23 cellular contexts compared by ENCODE assay signal in genomic region chr4:168868856-168869201, GRCh38.
A peak's percentile ranks its signal among the peaks of the same experiment; 100 is the strongest.
DNase-seq lines count a peak whose midpoint lies in the region; ATAC-seq, FAIRE-seq and TF ChIP-seq lines count a peak whose summit lies in the region.
"Had no signal": no experiment of that assay in that cellular context is flagged by ENCODE, and none has a peak within 500 bp of the region (broad histone marks: within the 10 kb centered on the region; RNA-seq: fewer than 3 reads in every experiment).

No MANE protein-coding gene starts in this region.

- H3K27ac Mint-ChIP-seq in CD4-positive, alpha-beta T cell, result no peak overlapping the region
- H3K27ac Mint-ChIP-seq: activated naive CD8-positive, alpha-beta T cell treated with anti-CD3 and anti-CD28 coated beads, Interleukin-2, amount 50 U/mL, for 24 hours; CD14-positive monocyte; effector memory CD8-positive, alpha-beta T cell; memory B cell had no signal

- no peak for ATAC-seq in SK-N-SH treated with all-trans-retinoic acid at 6 μM for 48 hours
- ATAC-seq in CD4-positive, alpha-beta T cell (ENCODE audit: poor library complexity), result no peak
- ATAC-seq: activated naive CD8-positive, alpha-beta T cell treated with anti-CD3 and anti-CD28 coated beads, Interleukin-2, amount 50 U/mL, for 24 hours; effector memory CD8-positive, alpha-beta T cell; gastrocnemius medialis had no signal

- peaks cover 92% of the 10 kb centered on the region for H3K79me2 ChIP-seq in SK-N-SH (ENCODE audit: insufficient read depth)
- H3K79me2 ChIP-seq in mammary epithelial cell (ENCODE audit: insufficient read depth, low read length), result peaks cover 99% of the 10 kb centered on the region
- H3K79me2 ChIP-seq in keratinocyte (ENCODE audit: control insufficient read depth, insufficient read depth, low read length), result peaks cover 94% of the 10 kb centered on the region

- H3K9me3 Mint-ChIP-seq in CD4-positive, alpha-beta T cell, result no peaks in the 10 kb centered on the region
- H3K9me3 Mint-ChIP-seq: activated naive CD8-positive, alpha-beta T cell treated with anti-CD3 and anti-CD28 coated beads, Interleukin-2, amount 50 U/mL, for 24 hours; CD14-positive monocyte; effector memory CD8-positive, alpha-beta T cell; memory B cell; neural crest cell had no signal

- H3K27ac ChIP-seq in SK-N-SH (ENCODE audit: low read depth in 2 of 2, low read length in 1 of 2), result peak overlapping the region in 1 of 2 experiments; percentile 88; a peak in 3 of 4 replicates
- H3K27ac ChIP-seq in mammary epithelial cell (ENCODE audit: insufficient read depth, low read depth, low read length), result peak overlapping the region; percentile 80
- peak overlapping the region; percentile 80 for H3K27ac ChIP-seq in keratinocyte (ENCODE audit: control insufficient read depth, insufficient read depth, low read length)
- peak overlapping the region; percentile 47 for H3K27ac ChIP-seq in suprapubic skin
- no peak overlapping the region for H3K27ac ChIP-seq in CD4-positive, alpha-beta T cell (ENCODE audit: low read depth, low read length)
- H3K27ac ChIP-seq: 22Rv1 had no signal

- H3K4me1 ChIP-seq in SK-N-SH (ENCODE audit: control insufficient read depth in 1 of 2, insufficient read depth in 2 of 2, low read depth in 1 of 2, low read length in 1 of 2) (peaks cover 15 to 33% of the 10 kb centered on the region in 2 experiments; a peak in 3 of 4 replicates), mammary epithelial cell (ENCODE audit: insufficient read depth, low read length) (peaks cover 27% of the 10 kb centered on the region), keratinocyte (ENCODE audit: control insufficient read depth, extremely low read depth, insufficient read depth, low read length) (peaks cover 23% of the 10 kb centered on the region), suprapubic skin (peaks cover 16% of the 10 kb centered on the region)

- no peaks in the 10 kb centered on the region for H3K27me3 ChIP-seq in SK-N-SH (ENCODE audit: insufficient read depth)
- no peaks in the 10 kb centered on the region for H3K27me3 ChIP-seq in mammary epithelial cell (ENCODE audit: insufficient read depth, low read length)
- H3K27me3 ChIP-seq in keratinocyte (ENCODE audit: control insufficient read depth, extremely low read depth, insufficient read depth, low read length), result no peaks in the 10 kb centered on the region
- no peaks in the 10 kb centered on the region for H3K27me3 ChIP-seq in suprapubic skin
- no peaks in the 10 kb centered on the region for H3K27me3 ChIP-seq in CD4-positive, alpha-beta T cell (ENCODE audit: control insufficient read depth, insufficient read depth, low read length)
- H3K27me3 ChIP-seq: gastrocnemius medialis had no signal

- TF ChIP-seq POLR2A in suprapubic skin (IDR thresholded peaks at IDR 0.05), result no peak

- no peak for FAIRE-seq in keratinocyte (lab: Jason Lieb, UNC)

- no peak overlapping the region for H3K4me3 Mint-ChIP-seq in CD4-positive, alpha-beta T cell
- H3K4me3 Mint-ChIP-seq: activated naive CD8-positive, alpha-beta T cell treated with anti-CD3 and anti-CD28 coated beads, Interleukin-2, amount 50 U/mL, for 24 hours; CD14-positive monocyte; effector memory CD8-positive, alpha-beta T cell; memory B cell; neural crest cell had no signal

- TF ChIP-seq EP300 in SK-N-SH (IDR thresholded peaks at IDR 0.05; ENCODE audit: borderline replicate concordance in 1 of 2, low read depth in 1 of 2, low read length in 1 of 2) (no peak), suprapubic skin (IDR thresholded peaks at IDR 0.05) (no peak)

- no peaks in the 10 kb centered on the region for H3K4me1 Mint-ChIP-seq in CD4-positive, alpha-beta T cell (ENCODE audit: low read depth)
- H3K4me1 Mint-ChIP-seq: activated naive CD8-positive, alpha-beta T cell treated with anti-CD3 and anti-CD28 coated beads, Interleukin-2, amount 50 U/mL, for 24 hours; CD14-positive monocyte; memory B cell had no signal

- 93% methylated on average over 5 of the region's 5 CpGs for WGBS in SK-N-SH (ENCODE audit: low lambda C conversion rate)
- WGBS in mammary epithelial cell (ENCODE audit: low coverage, missing lambda C conversion rate), result 71% methylated on average over 5 of the region's 5 CpGs
- WGBS in suprapubic skin, result 55% methylated on average over 5 of the region's 5 CpGs

- peaks cover 12% of the 10 kb centered on the region for H3K27me3 Mint-ChIP-seq in CD4-positive, alpha-beta T cell

- CTCF ChIA-PET in SK-N-SH (lab: Yijun Ruan, JAX), result interaction anchor here (1.3 kb wide), 1 partner anchor 9 kb away, joined by 4 read pairs; no protein-coding TSS in a partner anchor
- CTCF ChIA-PET in mammary epithelial cell (lab: Charles Lee; ENCODE audit: low non-redundant PET), result no interaction called here
- CTCF ChIA-PET in CD4-positive, alpha-beta T cell (lab: Charles Lee), result no interaction called here

- H3F3A ChIP-seq in SK-N-SH (replicated peaks; ENCODE audit: insufficient read depth), result peaks cover 47% of the 10 kb centered on the region

- no TSS peak for BruUV-seq in mammary epithelial cell (replicated peaks; lab: Mats Ljungman, UMichigan)

- dilution Hi-C loops in mammary epithelial cell (cut with HindIII; ENCODE audit: low sequenced_read_pairs) (no loop called here), keratinocyte (cut with MboI; ENCODE audit: extremely low pct_ligation_motif_present, low sequenced_read_pairs) (no loop called here)

- intact Hi-C loops in mammary epithelial cell (cut with micrococcal nuclease), result no loop called here
- intact Hi-C loops in CD4-positive, alpha-beta T cell (cut with DNase I, micrococcal nuclease), result no loop called here

- no peak overlapping the region for H2AFZ ChIP-seq in SK-N-SH (ENCODE audit: low read depth)
- no peak overlapping the region for H2AFZ ChIP-seq in mammary epithelial cell (ENCODE audit: low read depth, low read length)
- H2AFZ ChIP-seq in keratinocyte (ENCODE audit: control insufficient read depth, low read length), result no peak overlapping the region

- no peak for TF ChIP-seq RAD21 in SK-N-SH (IDR thresholded peaks at IDR 0.05; ENCODE audit: low read length)

- H3K9me2 ChIP-seq in SK-N-SH, result no peaks in the 10 kb centered on the region

- no peaks in the 10 kb centered on the region for H3K9me3 ChIP-seq in SK-N-SH
- H3K9me3 ChIP-seq in mammary epithelial cell (replicated peaks; ENCODE audit: insufficient read depth, low read length), result no peaks in the 10 kb centered on the region
- H3K9me3 ChIP-seq in keratinocyte (ENCODE audit: control insufficient read depth, low read depth, low read length), result no peaks in the 10 kb centered on the region
- H3K9me3 ChIP-seq in suprapubic skin, result no peaks in the 10 kb centered on the region
- no peaks in the 10 kb centered on the region for H3K9me3 ChIP-seq in CD4-positive, alpha-beta T cell (ENCODE audit: control insufficient read depth, low read length)
- H3K9me3 ChIP-seq: gastrocnemius medialis, HAP-1 had no signal

- DNase-seq in SK-N-SH (no peak), mammary epithelial cell (no peak), keratinocyte (ENCODE audit: low read depth, low spot score) (no peak), suprapubic skin (ENCODE audit: low spot score in 2 of 2) (no peak), NCI-H1694 (lab: John Stamatoyannopoulos, UW) (no peak), kidney glomerular epithelial cell (lab: John Stamatoyannopoulos, UW) (no peak)
- DNase-seq in CD4-positive, alpha-beta T cell, result no peak
- DNase-seq: activated naive CD8-positive, alpha-beta T cell treated with anti-CD3 and anti-CD28 coated beads, Interleukin-2, amount 50 U/mL, for 24 hours; activated T-cell treated with anti-CD3 and anti-CD28 coated beads for 4 hours; DMS53; effector memory CD8-positive, alpha-beta T cell; gastrocnemius medialis; MM.1S; NCI-H1930; NCI-H524 treated with DMSO at 0.1 percent for 48 hours; OCI-M1; stimulated activated CD4-positive, alpha-beta T cell treated with anti-CD3 and anti-CD28 coated beads, Interleukin-2, amount 100 ng/mL, for 48 hours had no signal

- no peaks in the 10 kb centered on the region for H3K36me3 Mint-ChIP-seq in CD4-positive, alpha-beta T cell (ENCODE audit: low read depth)
- H3K36me3 Mint-ChIP-seq: CD14-positive monocyte, memory B cell had no signal

- H3K4me2 ChIP-seq in SK-N-SH (peak overlapping the region; percentile 5; the same call in 1 of the 2 replicates), mammary epithelial cell (ENCODE audit: insufficient read depth, low read depth, low read length) (peak overlapping the region; percentile 18), keratinocyte (ENCODE audit: control insufficient read depth, extremely low read depth, insufficient read depth, low read depth, low read length) (peak overlapping the region; percentile 56)

- H3K36me3 ChIP-seq in SK-N-SH (replicated peaks in 1 of 2; ENCODE audit: control insufficient read depth in 1 of 2, insufficient read depth in 2 of 2, low read length in 1 of 2) (peaks cover 6 to 26% of the 10 kb centered on the region in 2 experiments), mammary epithelial cell (ENCODE audit: insufficient read depth, low read length) (peaks cover 18% of the 10 kb centered on the region), keratinocyte (ENCODE audit: control insufficient read depth in 2 of 2, extremely low read depth in 1 of 2, insufficient read depth in 2 of 2, low read length in 2 of 2) (peaks cover 17 to 32% of the 10 kb centered on the region in 2 experiments), suprapubic skin (no peaks in the 10 kb centered on the region)
- H3K36me3 ChIP-seq: gastrocnemius medialis had no signal

- H3K9ac ChIP-seq in SK-N-SH (peak overlapping the region; percentile 22; the same call in 1 of the 2 replicates), mammary epithelial cell (ENCODE audit: insufficient read depth, low read length) (no peak overlapping the region), keratinocyte (ENCODE audit: control insufficient read depth, extremely low read depth, insufficient read depth, low read length) (peak overlapping the region; percentile 14)

- H4K20me1 ChIP-seq in SK-N-SH (ENCODE audit: insufficient read depth), result 0 out of 2 replicates have a peak, but pooled peaks cover 4% of the 10 kb centered on the region
- H4K20me1 ChIP-seq in mammary epithelial cell (ENCODE audit: insufficient read depth, low read length), result peaks cover 5% of the 10 kb centered on the region
- H4K20me1 ChIP-seq in keratinocyte (ENCODE audit: control insufficient read depth, extremely low read depth, insufficient read depth, low read length), result peaks cover 5% of the 10 kb centered on the region

- no peak for TF ChIP-seq CTCF in SK-N-SH (IDR thresholded peaks at IDR 0.05)
- no peak for TF ChIP-seq CTCF in mammary epithelial cell (conservative IDR thresholded peaks at IDR 0.05 in 1 of 2, IDR thresholded peaks at IDR 0.05 in 1 of 2; ENCODE audit: extremely low read depth in 1 of 2, insufficient read depth in 1 of 2, low read depth in 1 of 2, low read length in 2 of 2)
- TF ChIP-seq CTCF in keratinocyte (optimal IDR thresholded peaks at IDR 0.05 in 1 of 3, IDR thresholded peaks at IDR 0.05 in 1 of 3, conservative IDR thresholded peaks at IDR 0.05 in 1 of 3; ENCODE audit: extremely low read depth in 1 of 3, insufficient read depth in 2 of 3, low read length in 3 of 3), result no peak
- TF ChIP-seq CTCF in suprapubic skin (IDR thresholded peaks at IDR 0.05), result no peak
- no peak for TF ChIP-seq CTCF in CD4-positive, alpha-beta T cell (IDR thresholded peaks at IDR 0.05)

- peaks cover 3% of the 10 kb centered on the region for H3K9me1 ChIP-seq in keratinocyte (ENCODE audit: control insufficient read depth, extremely low read depth, insufficient read depth, low read length)

- H3K4me3 ChIP-seq in SK-N-SH (ENCODE audit: low read depth in 2 of 2, low read length in 1 of 2) (no peak overlapping the region), mammary epithelial cell (replicated peaks in 1 of 3; ENCODE audit: insufficient read depth in 1 of 3, low read depth in 2 of 3, low read length in 3 of 3) (no peak overlapping the region), keratinocyte (ENCODE audit: control insufficient read depth in 2 of 3, extremely low read depth in 1 of 3, insufficient read depth in 2 of 3, low read depth in 1 of 3, low read length in 3 of 3) (no peak overlapping the region), suprapubic skin (no peak overlapping the region)
- H3K4me3 ChIP-seq: gastrocnemius medialis, HAP-1 had no signal

- POLR2A ChIA-PET in SK-N-SH (lab: Yijun Ruan, JAX), result no interaction called here
- POLR2A ChIA-PET in CD4-positive, alpha-beta T cell (lab: Charles Lee), result no interaction called here

- in situ Hi-C loops in mammary epithelial cell (cut with MboI; ENCODE audit: low sequenced_read_pairs in 2 of 2), result no loop called here

Comparison
In these comparisons a context has a peak if more than half of its experiments do, and no peak if none do; other contexts are left out.
1. H3K4me2 ChIP-seq: peak in every context shown above with its lines; median percentile 56 in keratinocyte; 18 in mammary epithelial cell; 5 in SK-N-SH.